Comparison of ENCODE assay signal across 9 cellular contexts in the genomic region with DNA sequence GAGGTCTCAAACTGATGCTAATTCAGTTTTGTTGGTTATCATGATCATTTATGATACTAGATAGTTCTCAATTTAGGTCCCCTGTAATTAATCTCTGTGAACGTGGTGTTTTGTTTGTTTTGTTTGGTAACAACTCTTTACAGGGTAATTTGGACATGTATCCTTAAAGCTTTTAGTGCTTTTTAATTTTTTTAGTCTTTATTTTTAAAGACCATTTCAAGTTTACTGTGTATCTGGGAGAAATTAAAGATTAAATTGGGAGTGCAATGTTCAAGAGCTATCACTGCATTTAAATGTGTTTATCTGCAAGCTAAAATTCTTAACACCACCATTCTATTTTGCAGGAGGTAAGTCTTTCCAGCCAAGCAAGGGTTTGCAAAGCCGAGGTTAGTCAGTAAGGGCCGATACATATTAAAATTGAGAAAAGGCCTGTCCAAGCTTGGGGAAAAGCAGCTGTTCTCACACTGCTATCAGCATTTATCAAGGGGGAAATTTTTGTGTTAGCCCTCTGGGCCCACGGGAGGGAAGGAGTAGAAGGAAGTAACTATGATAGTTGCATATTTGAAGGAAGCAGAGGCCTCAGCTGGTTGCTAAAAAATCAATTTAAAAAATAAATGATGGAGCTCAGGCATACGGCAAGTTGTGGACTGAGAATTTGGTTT. TPM values are rescaled to one million over a fixed set of nuclear protein-coding genes. Genes with fewer than 3 reads are reported as not detected.
DNase-seq lines count a peak whose midpoint lies in the region; ATAC-seq, FAIRE-seq and TF ChIP-seq lines count a peak whose summit lies in the region.
"Had no signal": no experiment of that assay in that cellular context is flagged by ENCODE, and none has a peak within 500 bp of the region (broad histone marks: within the 10 kb centered on the region; RNA-seq: fewer than 3 reads in every experiment).

No MANE protein-coding gene starts in this region.

- H3K79me2 ChIP-seq in HCT116 (ENCODE audit: insufficient read depth, low read length): no peaks in the 10 kb centered on the region

- H3K27me3 Mint-ChIP-seq in activated CD8-positive, alpha-beta T cell treated with anti-CD3 and anti-CD28 coated beads, Interleukin-2, amount 10 ng/mL, durations not matched to agents 7 days and 5 days (ENCODE audit: low read depth): no peaks in the 10 kb centered on the region

- H2BK15ac ChIP-seq in mesenchymal stem cell (ENCODE audit: low read depth, poor library complexity, severe bottlenecking): no peak overlapping the region

- H2BK5ac ChIP-seq in mesenchymal stem cell (ENCODE audit: low read depth, low read length, poor library complexity, severe bottlenecking): no peak overlapping the region

- H2AK5ac ChIP-seq in mesenchymal stem cell (ENCODE audit: low read length, severe bottlenecking): no peak overlapping the region

- H3K23ac ChIP-seq in mesenchymal stem cell (ENCODE audit: low read length in 2 of 2): no peak overlapping the region

- peak; percentile 37 to 44; a peak in 5 of 6 replicates for ATAC-seq in A549
- no peak for ATAC-seq in HCT116
- ATAC-seq in activated CD8-positive, alpha-beta T cell treated with anti-CD3 and anti-CD28 coated beads, Interleukin-2, amount 10 ng/mL, durations not matched to agents 7 days and 5 days: no peak
- no peak for ATAC-seq in HG03097 (IDR thresholded peaks at IDR 0.05; ENCODE audit: low FRiP score, unreplicated experiment)

- peak overlapping the region; percentile 69 for H3K4me3 Mint-ChIP-seq in activated CD8-positive, alpha-beta T cell treated with anti-CD3 and anti-CD28 coated beads, Interleukin-2, amount 10 ng/mL, durations not matched to agents 7 days and 5 days

- H3K9me3 ChIP-seq in A549 (no peaks in the 10 kb centered on the region), HCT116 (ENCODE audit: control insufficient read depth in 1 of 2, insufficient read depth in 1 of 2, low read depth in 1 of 2, low read length in 2 of 2) (no peaks in the 10 kb centered on the region), mesenchymal stem cell (ENCODE audit: control insufficient read depth, low read length) (no peaks in the 10 kb centered on the region)

- no peak overlapping the region for H2BK12ac ChIP-seq in mesenchymal stem cell (ENCODE audit: low read length in 2 of 2)

- no peak overlapping the region for H4K8ac ChIP-seq in mesenchymal stem cell (ENCODE audit: low read length)

- peak overlapping the region; percentile 94 for H3K27ac Mint-ChIP-seq in activated CD8-positive, alpha-beta T cell treated with anti-CD3 and anti-CD28 coated beads, Interleukin-2, amount 10 ng/mL, durations not matched to agents 7 days and 5 days

- H3K9me2 ChIP-seq in HCT116 (ENCODE audit: insufficient read depth): no peaks in the 10 kb centered on the region

- H3K18ac ChIP-seq in mesenchymal stem cell (ENCODE audit: low read depth in 1 of 2, low read length in 2 of 2): no peak overlapping the region

- H4K91ac ChIP-seq in mesenchymal stem cell (ENCODE audit: low read length): no peak overlapping the region

- POLR2A ChIA-PET in A549 (lab: Yijun Ruan, JAX): no interaction called here
- POLR2A ChIA-PET in HCT116 (lab: Charles Lee): interaction anchor here (1.0 kb wide), 1 partner anchor 35 kb away, joined by 3 read pairs; no protein-coding TSS in a partner anchor
- POLR2A ChIA-PET in activated CD8-positive, alpha-beta T cell treated with anti-CD3 and anti-CD28 coated beads, Interleukin-2, amount 10 ng/mL, durations not matched to agents 7 days and 5 days (lab: Charles Lee): interaction anchor here (0.6 to 3.2 kb wide), 12 partner anchors 8 to 219 kb away, joined by 3 to 14 read pairs (median 4); partner anchors contain the start of gene ZNF217

- H3K14ac ChIP-seq in mesenchymal stem cell (ENCODE audit: low read length in 2 of 2): no peak overlapping the region

- no peaks in the 10 kb centered on the region for H3K9me3 Mint-ChIP-seq in activated CD8-positive, alpha-beta T cell treated with anti-CD3 and anti-CD28 coated beads, Interleukin-2, amount 10 ng/mL, durations not matched to agents 7 days and 5 days (ENCODE audit: insufficient read depth)

- intact Hi-C loops in HCT116 (cut with micrococcal nuclease): no loop called here

- H3K27me3 ChIP-seq in HCT116 (ENCODE audit: insufficient read depth, low read length) (no peaks in the 10 kb centered on the region), mesenchymal stem cell (ENCODE audit: control insufficient read depth in 1 of 2, insufficient read depth in 1 of 2, low read length in 2 of 2) (no peaks in the 10 kb centered on the region)

- peak overlapping the region; percentile 82 for H3K4me2 ChIP-seq in A549
- H3K4me2 ChIP-seq in HCT116 (ENCODE audit: low read length): peak overlapping the region; percentile 39; the same call in 1 of the 2 replicates
- no peak overlapping the region for H3K4me2 ChIP-seq in mesenchymal stem cell (ENCODE audit: low read length, poor library complexity, severe bottlenecking)

- TF ChIP-seq CTCF in A549 (IDR thresholded peaks at IDR 0.05): no peak
- TF ChIP-seq CTCF in HCT116 (IDR thresholded peaks at IDR 0.05 in 2 of 3, conservative IDR thresholded peaks at IDR 0.05 in 1 of 3; ENCODE audit: borderline replicate concordance in 1 of 3, insufficient read depth in 1 of 3, low read depth in 2 of 3, low read length in 2 of 3): no peak
- no peak for TF ChIP-seq CTCF in D721Med (IDR thresholded peaks at IDR 0.05; ENCODE audit: insufficient read depth, missing control alignments)

- TF ChIP-seq RAD21 in A549 (conservative IDR thresholded peaks at IDR 0.05 in 1 of 2, IDR thresholded peaks at IDR 0.05 in 1 of 2) (no peak), HCT116 (IDR thresholded peaks at IDR 0.05; ENCODE audit: low read depth) (no peak)

- H3K4ac ChIP-seq in mesenchymal stem cell (ENCODE audit: low read depth in 1 of 2, low read length in 2 of 2): no peak overlapping the region

- no peak for TF ChIP-seq POLR2A in A549 (IDR thresholded peaks at IDR 0.05; ENCODE audit: low read length)
- no peak for TF ChIP-seq POLR2A in HCT116 (IDR thresholded peaks at IDR 0.05; ENCODE audit: borderline replicate concordance, extremely low read depth, insufficient read depth, insufficient read length)

- no peak for TF ChIP-seq EP300 in A549 (IDR thresholded peaks at IDR 0.05)

- no TSS peak for BruUV-seq in HCT116 (replicated peaks; lab: Mats Ljungman, UMichigan)

- FAIRE-seq in A549 (lab: Jason Lieb, UNC) (no peak), D721Med (lab: Jason Lieb, UNC) (no peak)
- FAIRE-seq: islet of Langerhans had no signal

- CTCF ChIA-PET in A549 (lab: Yijun Ruan, JAX): interaction anchor here (0.6 to 1.0 kb wide), 3 partner anchors 10 to 546 kb away, joined by 3 to 4 read pairs (median 3); no protein-coding TSS in a partner anchor
- CTCF ChIA-PET in HCT116 (lab: Charles Lee): no interaction called here
- CTCF ChIA-PET in activated CD8-positive, alpha-beta T cell treated with anti-CD3 and anti-CD28 coated beads, Interleukin-2, amount 10 ng/mL, durations not matched to agents 7 days and 5 days (lab: Charles Lee): interaction anchor here (0.9 to 1.9 kb wide), 6 partner anchors 10 to 262 kb away, joined by 3 to 14 read pairs (median 4); no protein-coding TSS in a partner anchor

- RAD21 ChIA-PET in HCT116 (lab: Charles Lee; ENCODE audit: low non-redundant PET in 1 of 2, low total read pairs in 2 of 2, uncharacterized antibody in 2 of 2, unreplicated experiment in 2 of 2): no interaction called here

- H3K4me1 ChIP-seq in A549 (peaks cover 50% of the 10 kb centered on the region), HCT116 (ENCODE audit: control insufficient read depth in 1 of 2, insufficient read depth in 2 of 2, low read length in 2 of 2) (peaks cover 10 to 20% of the 10 kb centered on the region in 2 experiments), mesenchymal stem cell (ENCODE audit: control insufficient read depth, insufficient read depth, low read depth, low read length) (no peaks in the 10 kb centered on the region)

- no peak for DNase-seq in A549 (ENCODE audit: low read depth in 1 of 2, low spot score in 1 of 2)
- no peak for DNase-seq in HCT116 (ENCODE audit: low read depth, low spot score)
- DNase-seq in activated CD8-positive, alpha-beta T cell treated with anti-CD3 and anti-CD28 coated beads, Interleukin-2, amount 10 ng/mL, durations not matched to agents 7 days and 5 days: no peak
- DNase-seq in mesenchymal stem cell: no peak
- no peak for DNase-seq in GM19240 (ENCODE audit: insufficient read length, low spot score)
- DNase-seq in D721Med (ENCODE audit: insufficient read length, low spot score): no peak
- DNase-seq in mesenteric fat pad (ENCODE audit: low spot score): no peak

- no peaks in the 10 kb centered on the region for H3K36me3 ChIP-seq in HCT116 (ENCODE audit: control insufficient read depth in 1 of 2, insufficient read depth in 2 of 2, low read length in 2 of 2)
- no peaks in the 10 kb centered on the region for H3K36me3 ChIP-seq in mesenchymal stem cell (ENCODE audit: control insufficient read depth in 1 of 2, insufficient read depth in 2 of 2, low read depth in 1 of 2, low read length in 2 of 2)

- no peaks in the 10 kb centered on the region for H3K79me1 ChIP-seq in mesenchymal stem cell (replicated peaks; ENCODE audit: low read length, poor library complexity, severe bottlenecking)

- no peak overlapping the region for H3K9ac ChIP-seq in HCT116 (ENCODE audit: low read length)
- H3K9ac ChIP-seq in mesenchymal stem cell (ENCODE audit: low read length): peak overlapping the region; percentile 48

- peaks cover 54% of the 10 kb centered on the region for H3K4me1 Mint-ChIP-seq in activated CD8-positive, alpha-beta T cell treated with anti-CD3 and anti-CD28 coated beads, Interleukin-2, amount 10 ng/mL, durations not matched to agents 7 days and 5 days (ENCODE audit: low read depth)

- no peaks in the 10 kb centered on the region for H4K20me1 ChIP-seq in HCT116 (ENCODE audit: insufficient read depth)

- H2BK120ac ChIP-seq in mesenchymal stem cell (ENCODE audit: low read depth, low read length): no peak overlapping the region

- WGBS in A549 (ENCODE audit: missing lambda C conversion rate): 17% methylated on average over 5 of the region's 5 CpGs
- WGBS in mesenchymal stem cell: 62% methylated on average over 5 of the region's 5 CpGs

- H2AFZ ChIP-seq in HCT116 (ENCODE audit: low read depth, low read length, poor library complexity, severe bottlenecking): peak overlapping the region; percentile 56
- no peak overlapping the region for H2AFZ ChIP-seq in mesenchymal stem cell (ENCODE audit: low read depth, low read length)

- H3K4me3 ChIP-seq in A549 (no peak overlapping the region), HCT116 (replicated peaks in 1 of 2; ENCODE audit: low read depth in 1 of 2, low read length in 2 of 2) (no peak overlapping the region), mesenchymal stem cell (ENCODE audit: insufficient read depth in 1 of 2, low read depth in 1 of 2, low read length in 2 of 2) (no peak overlapping the region)

- H3K36me3 Mint-ChIP-seq in activated CD8-positive, alpha-beta T cell treated with anti-CD3 and anti-CD28 coated beads, Interleukin-2, amount 10 ng/mL, durations not matched to agents 7 days and 5 days (ENCODE audit: low read depth): no peaks in the 10 kb centered on the region

- H3K27ac ChIP-seq in A549 (peak overlapping the region; percentile 60 to 86), HCT116 (ENCODE audit: low read depth, low read length) (no peak overlapping the region), mesenchymal stem cell (ENCODE audit: low read length, poor library complexity, severe bottlenecking) (no peak overlapping the region)

RNA-seq across cellular contexts. Expression of gene ZNF217, which starts 59.4 kb away (rescaled TPM):
- polyA plus RNA-seq in A549 (2011; rRNA removed) (22.2 and 29.5 TPM in 2 replicates), A549 (2017; fragmentation: RNase III; extraction: RNeasy Plus Mini Kit Qiagen cat#74134 plus additional on column Dnase treatment) (28.1 to 30.5 TPM (median 29.9 TPM) in 3 replicates)
- 6.8 and 8.8 TPM in 2 replicates for polyA plus RNA-seq in A549 (2012; cell fraction: cytosol; rRNA removed)
- 8.9 and 11.6 TPM in 2 replicates for polyA plus RNA-seq in A549 (2012; cell fraction: nucleus; rRNA removed)
- 48.5 and 50.5 TPM in 2 replicates for polyA minus RNA-seq in A549 (2011; rRNA and poly(A)+ RNA removed)
- total RNA-seq in HCT116 (2021; ENCODE audit: unreplicated experiment) (33.8 TPM), mesenteric fat pad (61.4 TPM)
- polyA plus RNA-seq in HCT116 (2012): 14.3 and 15.7 TPM in 2 replicates
- total RNA-seq in activated CD8-positive, alpha-beta T cell treated with anti-CD3 and anti-CD28 coated beads, Interleukin-2, amount 10 ng/mL, durations not matched to agents 7 days and 5 days: 100 to 1,000 TPM; 104 to 113 TPM
- polyA plus RNA-seq in mesenchymal stem cell (2013, experiment 1 of 2): 15.7 TPM
- polyA plus RNA-seq in mesenchymal stem cell (2013, experiment 2 of 2): 16.6 TPM

Comparison
In these comparisons a context has a peak if more than half of its experiments do, and no peak if none do; other contexts are left out.
1. ATAC-seq: peak in A549 (2 of 2); none in HCT116 (single experiment), activated CD8-positive, alpha-beta T cell treated with anti-CD3 and anti-CD28 coated beads, Interleukin-2, amount 10 ng/mL, durations not matched to agents 7 days and 5 days (single experiment) and HG03097 (single experiment).
2. H3K27ac ChIP-seq: peak in A549 (2 of 2); none in HCT116 (single experiment) and mesenchymal stem cell (single experiment).